9 cellular contexts compared by ENCODE assay signal in the genomic region with DNA sequence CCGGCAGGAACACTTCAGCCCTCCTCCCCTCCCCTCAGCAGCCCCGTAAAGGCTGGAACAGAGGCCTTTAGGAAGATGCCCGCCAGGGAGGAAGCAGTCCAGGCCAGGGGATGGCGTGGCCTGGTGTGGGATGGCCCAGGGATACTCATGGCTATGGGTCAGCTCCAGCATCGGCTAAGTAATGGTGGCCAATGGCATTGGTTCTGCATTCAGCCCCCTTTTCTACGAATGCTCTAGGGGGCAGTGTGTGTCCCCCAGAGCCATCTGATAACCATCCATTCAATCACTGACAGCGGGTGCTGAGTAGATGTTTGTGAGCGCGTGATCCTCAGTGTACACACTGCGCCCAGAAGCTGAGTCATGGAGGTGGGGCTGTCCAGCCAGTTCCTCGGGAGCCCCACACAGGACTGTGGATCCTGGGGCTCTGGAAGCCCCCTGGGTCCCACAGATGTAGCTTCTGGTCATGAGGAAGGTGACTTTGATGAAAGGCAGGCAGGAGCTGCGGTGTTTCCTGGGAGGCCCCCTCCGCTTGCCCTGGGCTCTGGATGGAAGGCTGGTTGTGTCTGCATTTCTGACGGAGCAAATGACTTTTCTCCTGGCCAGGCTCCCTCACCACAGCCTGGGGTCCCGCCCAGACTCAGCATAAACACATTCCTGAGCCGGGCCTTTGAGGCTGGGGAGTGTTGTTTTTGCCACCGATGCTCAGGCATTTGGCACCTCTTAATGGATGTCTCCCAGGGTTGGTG. TPM values are rescaled to one million over a fixed set of nuclear protein-coding genes. Genes with fewer than 3 reads are reported as not detected.
A peak's percentile ranks its signal among the peaks of the same experiment; 100 is the strongest.
DNase-seq lines count a peak whose midpoint lies in the region; ATAC-seq and TF ChIP-seq lines count a peak whose summit lies in the region.
"Had no signal": no experiment of that assay in that cellular context is flagged by ENCODE, and none has a peak within 500 bp of the region (broad histone marks: within the 10 kb centered on the region; RNA-seq: fewer than 3 reads in every experiment).

No MANE protein-coding gene starts in this region.

- H3K36me3 ChIP-seq in endodermal cell (ENCODE audit: control insufficient read depth, insufficient read depth, low read length) (peaks cover 87% of the 10 kb centered on the region), neuronal stem cell (replicated peaks in 1 of 2; ENCODE audit: control insufficient read depth in 2 of 2, insufficient read depth in 2 of 2, low read length in 2 of 2) (peaks cover 48 to 77% of the 10 kb centered on the region in 2 donors)

- no peak overlapping the region for H3K4me2 ChIP-seq in neuronal stem cell (ENCODE audit: insufficient read depth, low read length, poor library complexity, severe bottlenecking)

- H4K8ac ChIP-seq in neuronal stem cell (ENCODE audit: low read depth, low read length): no peak overlapping the region

- peaks cover 67% of the 10 kb centered on the region for H3K36me3 Mint-ChIP-seq in endodermal cell (ENCODE audit: low read depth)
- H3K36me3 Mint-ChIP-seq: IgD-negative memory B cell had no signal

- H3K9me3 ChIP-seq in endodermal cell (ENCODE audit: control insufficient read depth, low read length) (no peaks in the 10 kb centered on the region), neuronal stem cell (replicated peaks in 1 of 2; ENCODE audit: control insufficient read depth in 2 of 2, insufficient read depth in 1 of 2, low read depth in 1 of 2, low read length in 2 of 2) (peaks cover 0 to 10% of the 10 kb centered on the region in 2 donors)

- no peak overlapping the region for H3K14ac ChIP-seq in neuronal stem cell (ENCODE audit: low read length)

- H3K27me3 Mint-ChIP-seq in endodermal cell (ENCODE audit: insufficient read depth): no peaks in the 10 kb centered on the region

- no peaks in the 10 kb centered on the region for H3K9me3 Mint-ChIP-seq in endodermal cell
- H3K9me3 Mint-ChIP-seq: IgD-negative memory B cell had no signal

- no peak overlapping the region for H3K23ac ChIP-seq in neuronal stem cell (ENCODE audit: low read depth, low read length, poor library complexity)

- H3K27me3 ChIP-seq in endodermal cell (ENCODE audit: control insufficient read depth, insufficient read depth, low read length, poor library complexity, severe bottlenecking) (no peaks in the 10 kb centered on the region), neuronal stem cell (ENCODE audit: control insufficient read depth in 3 of 3, insufficient read depth in 3 of 3, low read depth in 1 of 3, low read length in 3 of 3) (no peaks in the 10 kb centered on the region)

- no peak overlapping the region for H2BK15ac ChIP-seq in neuronal stem cell (ENCODE audit: low read length)

- 92 to 93% methylated on average over 10 to 17 of the region's 17 CpGs for WGBS in endodermal cell (ENCODE audit: insufficient coverage in 1 of 2, insufficient read length in 1 of 2), 2 experiments
- WGBS in neuronal stem cell (ENCODE audit: extremely low coverage in 2 of 2, insufficient read length in 2 of 2, insufficient replicate concordance in 1 of 2), 2 donors: no CpG with 5 or more reads among the region's 17 CpGs

- peak overlapping the region; percentile 19 for H3K18ac ChIP-seq in neuronal stem cell (ENCODE audit: low read length)

- no peak overlapping the region for H2BK12ac ChIP-seq in neuronal stem cell (ENCODE audit: low read length)

- H3K4me3 Mint-ChIP-seq in endodermal cell: no peak overlapping the region
- H3K4me3 Mint-ChIP-seq: IgD-negative memory B cell had no signal

- peaks cover 1% of the 10 kb centered on the region for H3K4me1 Mint-ChIP-seq in endodermal cell
- H3K4me1 Mint-ChIP-seq: IgD-negative memory B cell had no signal

- no peak overlapping the region for H3K4me3 ChIP-seq in AG09309 (ENCODE audit: control insufficient read depth, low read depth, low read length)
- H3K4me3 ChIP-seq in endodermal cell (ENCODE audit: low read length): no peak overlapping the region
- no peak overlapping the region for H3K4me3 ChIP-seq in neuronal stem cell (ENCODE audit: low read length in 2 of 2)

- H2BK120ac ChIP-seq in neuronal stem cell (ENCODE audit: low read depth, low read length): no peak overlapping the region

- H3K79me1 ChIP-seq in neuronal stem cell (ENCODE audit: low read depth, low read length): peaks cover 7% of the 10 kb centered on the region

- H2BK5ac ChIP-seq in neuronal stem cell (ENCODE audit: low read length): no peak overlapping the region

- no peak overlapping the region for H3K4ac ChIP-seq in neuronal stem cell (ENCODE audit: low read length)

- no peak for ATAC-seq in HG02938 (IDR thresholded peaks at IDR 0.05; ENCODE audit: unreplicated experiment)
- ATAC-seq in GM21367 (IDR thresholded peaks at IDR 0.05; ENCODE audit: unreplicated experiment): no peak

- no peak overlapping the region for H2AFZ ChIP-seq in neuronal stem cell (ENCODE audit: low read length)

- no peak overlapping the region for H4K91ac ChIP-seq in neuronal stem cell (ENCODE audit: low read depth, low read length, poor library complexity)

- peak; percentile 66 for TF ChIP-seq CTCF in AG09309 (IDR thresholded peaks at IDR 0.05; ENCODE audit: control insufficient read depth, insufficient read depth, low read depth, low read length, missing control alignments)
- TF ChIP-seq CTCF in endodermal cell (conservative IDR thresholded peaks at IDR 0.05): peak; percentile 62

- in situ Hi-C loops in KBM-7 (cut with MboI; ENCODE audit: low pct_unique_long_range_greater_than_20kb, low sequenced_read_pairs): no loop called here

- DNase-seq in AG09309 (ENCODE audit: low read depth) (peak; percentile 49), LHCN-M2 (ENCODE audit: low read depth) (peak; percentile 48), endodermal cell (peak; percentile 85), neuronal stem cell (ENCODE audit: low spot score) (no peak), KBM-7 (no peak)
- DNase-seq in activated naive CD4-positive, alpha-beta T cell (lab: John Stamatoyannopoulos, UW): no peak

- no peaks in the 10 kb centered on the region for H3K4me1 ChIP-seq in endodermal cell (ENCODE audit: control insufficient read depth, insufficient read depth, low read length)
- peaks cover 13 to 29% of the 10 kb centered on the region in 2 donors for H3K4me1 ChIP-seq in neuronal stem cell (ENCODE audit: control insufficient read depth in 2 of 2, insufficient read depth in 1 of 2, low read depth in 1 of 2, low read length in 2 of 2)

- no peak overlapping the region for H3K27ac ChIP-seq in endodermal cell (ENCODE audit: low read depth, low read length)
- H3K27ac ChIP-seq in neuronal stem cell (replicated peaks; ENCODE audit: low read length): no peak overlapping the region

- H3K27ac Mint-ChIP-seq in endodermal cell: peak overlapping the region; percentile 17

- no peak overlapping the region for H3K9ac ChIP-seq in endodermal cell (ENCODE audit: extremely low read depth, low read length, poor library complexity, severe bottlenecking)
- H3K9ac ChIP-seq in neuronal stem cell (ENCODE audit: low read depth, low read length, poor library complexity): no peak overlapping the region

- H2AK5ac ChIP-seq in neuronal stem cell (ENCODE audit: low read depth, low read length): no peak overlapping the region

RNA-seq across cellular contexts. Expression of gene FBLN1, which starts 46.5 kb away (rescaled TPM):
- total RNA-seq in LHCN-M2 (2014; rRNA removed) (34.4 and 37.6 TPM in 2 replicates), endodermal cell (100 to 1,000 TPM; 226 to 305 TPM)
- polyA plus RNA-seq in LHCN-M2 (2012): 97.6 TPM
- polyA plus RNA-seq in endodermal cell (2013, experiment 1 of 2): 268 TPM
- polyA plus RNA-seq in endodermal cell (2013, experiment 2 of 2): 268 TPM
- polyA plus RNA-seq in neuronal stem cell (2013, experiment 1 of 2): 160 TPM
- 157 TPM for polyA plus RNA-seq in neuronal stem cell (2013, experiment 2 of 2)
- polyA plus RNA-seq: IgD-negative memory B cell had no signal

Comparison
In these comparisons a context has a peak if more than half of its experiments do, and no peak if none do; other contexts are left out.
1. DNase-seq: peak in AG09309 (single experiment), LHCN-M2 (single experiment) and endodermal cell (single experiment); none in neuronal stem cell (single experiment), activated naive CD4-positive, alpha-beta T cell (0 of 4) and KBM-7 (single experiment).